10 cellular contexts compared by ENCODE assay signal in genomic region chr5:95761771-95762680, GRCh38. TPM values are rescaled to one million over a fixed set of nuclear protein-coding genes. Genes with fewer than 3 reads are reported as not detected.
DNase-seq lines count a peak whose midpoint lies in the region; ATAC-seq and TF ChIP-seq lines count a peak whose summit lies in the region.
"Had no signal": no experiment of that assay in that cellular context is flagged by ENCODE, and none has a peak within 500 bp of the region (broad histone marks: within the 10 kb centered on the region; RNA-seq: fewer than 3 reads in every experiment).

No MANE protein-coding gene starts in this region.

- DNase-seq in HS-27A (ENCODE audit: low read depth) (peak; percentile 53), mesenchymal stem cell (peak; percentile 44), NCI-H774 (lab: John Stamatoyannopoulos, UW) (no peak), sciatic nerve (ENCODE audit: low spot score) (no peak)
- DNase-seq in activated CD8-positive, alpha-beta T cell treated with anti-CD3 and anti-CD28 coated beads for 36 hours: no peak
- DNase-seq: Right ventricle myocardium superior had no signal

- peak overlapping the region; percentile 85 for H2AK5ac ChIP-seq in mesenchymal stem cell (ENCODE audit: low read length, severe bottlenecking)

- no peaks in the 10 kb centered on the region for H4K20me1 ChIP-seq in BLaER1

- H3K4me1 Mint-ChIP-seq in activated CD8-positive, alpha-beta T cell treated with anti-CD3 and anti-CD28 coated beads for 36 hours (ENCODE audit: low read depth): peaks cover 29% of the 10 kb centered on the region

- CTCF ChIA-PET in activated CD8-positive, alpha-beta T cell treated with anti-CD3 and anti-CD28 coated beads for 36 hours (lab: Charles Lee): interaction anchor here (1.1 to 2.3 kb wide), 3 partner anchors 9 to 98 kb away, joined by 4 to 14 read pairs (median 5); no protein-coding TSS in a partner anchor

- H2BK5ac ChIP-seq in mesenchymal stem cell (ENCODE audit: low read depth, low read length, poor library complexity, severe bottlenecking): peak overlapping the region; percentile 83

- H3K4me1 ChIP-seq in BLaER1 (peaks cover 43% of the 10 kb centered on the region), mesenchymal stem cell (ENCODE audit: control insufficient read depth, insufficient read depth, low read depth, low read length) (peaks cover 19% of the 10 kb centered on the region)

- peak overlapping the region; percentile 16 for H3K27ac Mint-ChIP-seq in activated CD8-positive, alpha-beta T cell treated with anti-CD3 and anti-CD28 coated beads for 36 hours

- intact Hi-C loops in activated CD8-positive, alpha-beta T cell treated with anti-CD3 and anti-CD28 coated beads for 36 hours (cut with micrococcal nuclease): loop anchor here (2.0 kb wide), 1 partner anchor 115 kb away; the partner anchor contains the start of gene RFESD
- intact Hi-C loops in sciatic nerve (cut with DNase I): no loop called here

- no peaks in the 10 kb centered on the region for H3K9me3 Mint-ChIP-seq in activated CD8-positive, alpha-beta T cell treated with anti-CD3 and anti-CD28 coated beads for 36 hours

- peaks cover 14% of the 10 kb centered on the region for H3K79me1 ChIP-seq in mesenchymal stem cell (replicated peaks; ENCODE audit: low read length, poor library complexity, severe bottlenecking)

- H3K4me2 ChIP-seq in BLaER1 (peak overlapping the region; percentile 69), mesenchymal stem cell (ENCODE audit: low read length, poor library complexity, severe bottlenecking) (peak overlapping the region; percentile 12)

- no peak overlapping the region for H2BK12ac ChIP-seq in mesenchymal stem cell (ENCODE audit: low read length in 2 of 2)

- no peak for ATAC-seq in activated CD8-positive, alpha-beta T cell treated with anti-CD3 and anti-CD28 coated beads for 36 hours
- ATAC-seq in HG03045 (IDR thresholded peaks at IDR 0.05; ENCODE audit: unreplicated experiment) (no peak), GM18517 (IDR thresholded peaks at IDR 0.05; ENCODE audit: unreplicated experiment) (no peak), sciatic nerve (no peak)

- H3K4me3 ChIP-seq in BLaER1: peak overlapping the region; percentile 4; the same call in 1 of the 2 replicates
- no peak overlapping the region for H3K4me3 ChIP-seq in mesenchymal stem cell (ENCODE audit: insufficient read depth in 1 of 2, low read depth in 1 of 2, low read length in 2 of 2)
- H3K4me3 ChIP-seq: coronary artery had no signal

- H3K36me3 ChIP-seq in BLaER1 (peaks cover 44% of the 10 kb centered on the region), mesenchymal stem cell (ENCODE audit: control insufficient read depth in 1 of 2, insufficient read depth in 2 of 2, low read depth in 1 of 2, low read length in 2 of 2) (peaks cover 17 to 50% of the 10 kb centered on the region in 2 experiments)

- H4K8ac ChIP-seq in mesenchymal stem cell (ENCODE audit: low read length): peak overlapping the region; percentile 41

- no peak overlapping the region for H2BK15ac ChIP-seq in mesenchymal stem cell (ENCODE audit: low read depth, poor library complexity, severe bottlenecking)

- H3K4me3 Mint-ChIP-seq in activated CD8-positive, alpha-beta T cell treated with anti-CD3 and anti-CD28 coated beads for 36 hours: no peak overlapping the region

- H3K27ac ChIP-seq in BLaER1 (peak overlapping the region; percentile 33), mesenchymal stem cell (ENCODE audit: low read length, poor library complexity, severe bottlenecking) (peak overlapping the region; percentile 100)
- H3K27ac ChIP-seq: coronary artery had no signal

- H3K27me3 ChIP-seq in BLaER1: no peaks in the 10 kb centered on the region
- no peaks in the 10 kb centered on the region for H3K27me3 ChIP-seq in mesenchymal stem cell (ENCODE audit: control insufficient read depth in 1 of 2, insufficient read depth in 1 of 2, low read length in 2 of 2)

- peak overlapping the region; percentile 18 to 76 for H3K18ac ChIP-seq in mesenchymal stem cell (ENCODE audit: low read depth in 1 of 2, low read length in 2 of 2)

- H3K23ac ChIP-seq in mesenchymal stem cell (ENCODE audit: low read length in 2 of 2): no peak overlapping the region

- H2BK120ac ChIP-seq in mesenchymal stem cell (ENCODE audit: low read depth, low read length): no peak overlapping the region

- H3K9ac ChIP-seq in BLaER1: no peak overlapping the region
- peak overlapping the region; percentile 35 for H3K9ac ChIP-seq in mesenchymal stem cell (ENCODE audit: low read length)

- WGBS in mesenchymal stem cell: 80% methylated on average over 1 of the region's 2 CpGs

- H3K9me3 ChIP-seq in BLaER1 (no peaks in the 10 kb centered on the region), mesenchymal stem cell (ENCODE audit: control insufficient read depth, low read length) (no peaks in the 10 kb centered on the region)

- H2AFZ ChIP-seq in mesenchymal stem cell (ENCODE audit: low read depth, low read length): no peak overlapping the region

- H3K4ac ChIP-seq in mesenchymal stem cell (ENCODE audit: low read depth in 1 of 2, low read length in 2 of 2): peak overlapping the region in 1 of 2 experiments; percentile 13

- H3K36me3 Mint-ChIP-seq in activated CD8-positive, alpha-beta T cell treated with anti-CD3 and anti-CD28 coated beads for 36 hours (ENCODE audit: low read depth): no peaks in the 10 kb centered on the region

- POLR2A ChIA-PET in activated CD8-positive, alpha-beta T cell treated with anti-CD3 and anti-CD28 coated beads for 36 hours (lab: Charles Lee): no interaction called here

- TF ChIP-seq CTCF in activated CD8-positive, alpha-beta T cell treated with anti-CD3 and anti-CD28 coated beads for 36 hours (IDR thresholded peaks at IDR 0.05): no peak

- H3K14ac ChIP-seq in mesenchymal stem cell (ENCODE audit: low read length in 2 of 2): no peak overlapping the region

- H3K27me3 Mint-ChIP-seq in activated CD8-positive, alpha-beta T cell treated with anti-CD3 and anti-CD28 coated beads for 36 hours: peaks cover 2% of the 10 kb centered on the region

- H4K91ac ChIP-seq in mesenchymal stem cell (ENCODE audit: low read length): no peak overlapping the region

RNA-seq across cellular contexts. Expression of gene RHOBTB3, which starts 30.9 kb away (rescaled TPM):
- 1 to 10 TPM in 1 of 2 experiments, under 1 TPM in 1; 0.50 to 1.1 TPM for total RNA-seq in activated CD8-positive, alpha-beta T cell treated with anti-CD3 and anti-CD28 coated beads for 36 hours
- polyA plus RNA-seq in mesenchymal stem cell (2013, experiment 1 of 2): 279 TPM
- polyA plus RNA-seq in mesenchymal stem cell (2013, experiment 2 of 2): 271 TPM
- 192 TPM for total RNA-seq in sciatic nerve

Comparison
In these comparisons a context has a peak if more than half of its experiments do, and no peak if none do; other contexts are left out.
1. DNase-seq: peak in HS-27A (single experiment) and mesenchymal stem cell (single experiment); none in activated CD8-positive, alpha-beta T cell treated with anti-CD3 and anti-CD28 coated beads for 36 hours (single experiment), NCI-H774 (single experiment) and sciatic nerve (single experiment).
2. RNA of gene RHOBTB3, which starts 30.9 kb away (total RNA-seq): 192 TPM in sciatic nerve (single experiment); 0.50 to 1.1 TPM in activated CD8-positive, alpha-beta T cell treated with anti-CD3 and anti-CD28 coated beads for 36 hours; every median in the first group is over 10 times any median in the second.